In genomic region chr5:61408476-61409168, GRCh38 we compare ENCODE assay signal across 8 cellular contexts.
DNase-seq lines count a peak whose midpoint lies in the region; ATAC-seq and TF ChIP-seq lines count a peak whose summit lies in the region.

No MANE protein-coding gene starts in this region.

- no peaks in the 10 kb centered on the region for H3K9me3 ChIP-seq in ascending aorta
- H3K9me3 ChIP-seq in left ventricle myocardium inferior (replicated peaks) = no peaks in the 10 kb centered on the region
- no peaks in the 10 kb centered on the region for H3K9me3 ChIP-seq in upper lobe of right lung

- H3K36me3 ChIP-seq in ascending aorta = no peaks in the 10 kb centered on the region
- no peaks in the 10 kb centered on the region for H3K36me3 ChIP-seq in left ventricle myocardium inferior
- H3K36me3 ChIP-seq in upper lobe of right lung = no peaks in the 10 kb centered on the region

- TF ChIP-seq CTCF in ascending aorta (IDR thresholded peaks at IDR 0.05) = no peak
- TF ChIP-seq CTCF in left ventricle myocardium inferior (IDR thresholded peaks at IDR 0.05; ENCODE audit: borderline replicate concordance) = no peak
- TF ChIP-seq CTCF in upper lobe of right lung (IDR thresholded peaks at IDR 0.05) = no peak

- H3K9me3 Mint-ChIP-seq in T-helper 2 cell treated with Interferon-gamma antibody and Interleukin-4, amounts not matched to agents 5 μg/mL and 100 μg/mL, for 36 hours = no peaks in the 10 kb centered on the region

- H3K4me1 ChIP-seq in ascending aorta = peaks cover 6 to 14% of the 10 kb centered on the region in 2 donors
- peaks cover 27% of the 10 kb centered on the region for H3K4me1 ChIP-seq in left ventricle myocardium inferior
- peaks cover 16% of the 10 kb centered on the region for H3K4me1 ChIP-seq in upper lobe of right lung

- H3K4me3 ChIP-seq in ascending aorta (peak overlapping the region in 1 of 2 donors; percentile 31), left ventricle myocardium inferior (peak overlapping the region; percentile 49), upper lobe of right lung (peak overlapping the region; percentile 25)

- peak overlapping the region; percentile 26 to 43 for H3K27ac ChIP-seq in ascending aorta
- H3K27ac ChIP-seq in left ventricle myocardium inferior (replicated peaks) = peak overlapping the region; percentile 53
- H3K27ac ChIP-seq in upper lobe of right lung = peak overlapping the region; percentile 3

- H3K4me3 Mint-ChIP-seq in T-helper 2 cell treated with Interferon-gamma antibody and Interleukin-4, amounts not matched to agents 5 μg/mL and 100 μg/mL, for 36 hours = peak overlapping the region; percentile 66

- DNase-seq in NCI-H2029 (lab: John Stamatoyannopoulos, UW) = peak; percentile 98
- peak; percentile 96 for DNase-seq in T-helper 2 cell treated with Interferon-gamma antibody and Interleukin-4, amounts not matched to agents 5 μg/mL and 100 μg/mL, for 36 hours (ENCODE audit: low spot score)
- DNase-seq in ascending aorta (ENCODE audit: low spot score in 2 of 2) = peak; percentile 99 to 100
- peak; percentile 100 for DNase-seq in left ventricle myocardium inferior
- DNase-seq in posterior vena cava (ENCODE audit: low spot score) = peak; percentile 100
- peak; percentile 100 for DNase-seq in upper lobe of right lung

- peak overlapping the region; percentile 69 for H3K27ac Mint-ChIP-seq in T-helper 2 cell treated with Interferon-gamma antibody and Interleukin-4, amounts not matched to agents 5 μg/mL and 100 μg/mL, for 36 hours

- intact Hi-C loops in ascending aorta (cut with DNase I) (loop anchor here (1.0 to 10.0 kb wide), 5 partner anchors 42 to 464 kb away; partner anchors contain the start of genes ERCC8, NDUFAF2, SMIM15 and ZSWIM6), left ventricle myocardium inferior (cut with micrococcal nuclease) (loop anchor here (10.0 kb wide), 1 partner anchor 74 kb away; the partner anchor contains the start of gene ZSWIM6), posterior vena cava (cut with DNase I) (no loop called here), upper lobe of right lung (cut with DNase I) (no loop called here)

- peaks cover 6% of the 10 kb centered on the region for H3K27me3 Mint-ChIP-seq in T-helper 2 cell treated with Interferon-gamma antibody and Interleukin-4, amounts not matched to agents 5 μg/mL and 100 μg/mL, for 36 hours (ENCODE audit: low read depth)

- peaks cover 17% of the 10 kb centered on the region for H3K4me1 Mint-ChIP-seq in T-helper 2 cell treated with Interferon-gamma antibody and Interleukin-4, amounts not matched to agents 5 μg/mL and 100 μg/mL, for 36 hours (ENCODE audit: low read depth)

- peak; percentile 94 for ATAC-seq in GM18508 (IDR thresholded peaks at IDR 0.05; ENCODE audit: insufficient read depth, unreplicated experiment)
- peak; percentile 98 for ATAC-seq in HG03025 (IDR thresholded peaks at IDR 0.05; ENCODE audit: low FRiP score, unreplicated experiment)
- ATAC-seq in upper lobe of right lung = peak; percentile 100

- H3K27me3 ChIP-seq in ascending aorta = no peaks in the 10 kb centered on the region
- H3K27me3 ChIP-seq in left ventricle myocardium inferior (ENCODE audit: low read depth) = no peaks in the 10 kb centered on the region
- no peaks in the 10 kb centered on the region for H3K27me3 ChIP-seq in upper lobe of right lung

- no peaks in the 10 kb centered on the region for H3K36me3 Mint-ChIP-seq in T-helper 2 cell treated with Interferon-gamma antibody and Interleukin-4, amounts not matched to agents 5 μg/mL and 100 μg/mL, for 36 hours (ENCODE audit: low read depth)

Comparison
In these comparisons a context has a peak if more than half of its experiments do, and no peak if none do; other contexts are left out.
1. H3K27ac ChIP-seq: peak in every context shown above with its lines; median percentile 53 in left ventricle myocardium inferior; 34 in ascending aorta; 3 in upper lobe of right lung.
2. intact Hi-C loops: an anchor here in ascending aorta (1.0 to 10.0 kb wide) and left ventricle myocardium inferior (10.0 kb wide); none called in posterior vena cava and upper lobe of right lung.